In genomic region chr3:36114353-36114752, GRCh38 we compare ENCODE assay signal across 20 cellular contexts.
DNase-seq lines count a peak whose midpoint lies in the region; ATAC-seq, FAIRE-seq and TF ChIP-seq lines count a peak whose summit lies in the region.
"Had no signal": no experiment of that assay in that cellular context is flagged by ENCODE, and none has a peak within 500 bp of the region (broad histone marks: within the 10 kb centered on the region; RNA-seq: fewer than 3 reads in every experiment).

No MANE protein-coding gene starts in this region.

- TF ChIP-seq RAD21 in IMR-90 (IDR thresholded peaks at IDR 0.05; ENCODE audit: low read length), result no peak

- H4K20me1 ChIP-seq in IMR-90 (ENCODE audit: insufficient read depth, low read length) (no peaks in the 10 kb centered on the region), smooth muscle cell (ENCODE audit: low read depth) (no peaks in the 10 kb centered on the region)

- H3K4me1 ChIP-seq in IMR-90 (ENCODE audit: control insufficient read depth, insufficient read depth, low read length) (no peaks in the 10 kb centered on the region), smooth muscle cell (ENCODE audit: low read depth) (no peaks in the 10 kb centered on the region)
- H3K4me1 ChIP-seq: Caco-2 had no signal

- peak; percentile 65 for FAIRE-seq in A204.1 (lab: Jason Lieb, UNC)
- peak; percentile 66 for FAIRE-seq in endometrium (lab: Jason Lieb, UNC)
- FAIRE-seq: D721Med, H54, HTR-8/SVneo had no signal

- H3K14ac ChIP-seq in IMR-90 (replicated peaks; ENCODE audit: low read depth, low read length), result no peak overlapping the region

- intact Hi-C loops in IMR-90 (cut with micrococcal nuclease), result no loop called here

- H3K27ac ChIP-seq in IMR-90 (ENCODE audit: insufficient read depth, low read length) (no peak overlapping the region), smooth muscle cell (ENCODE audit: low read depth) (no peak overlapping the region)
- H3K27ac ChIP-seq: C4-2B, KMS-11 had no signal

- POLR2A ChIA-PET in IMR-90 (lab: Charles Lee; ENCODE audit: unreplicated experiment), result no interaction called here

- H3K27me3 ChIP-seq in IMR-90 (ENCODE audit: control insufficient read depth, insufficient read depth, low read length) (no peaks in the 10 kb centered on the region), smooth muscle cell (ENCODE audit: low read depth) (peaks cover 3% of the 10 kb centered on the region)

- H4K5ac ChIP-seq in IMR-90 (ENCODE audit: low read depth, low read length), result no peak overlapping the region

- no peak overlapping the region for H3K23ac ChIP-seq in IMR-90 (ENCODE audit: low read depth, low read length)

- H2BK20ac ChIP-seq in IMR-90 (ENCODE audit: low read depth, low read length), result no peak overlapping the region

- H3K4me2 ChIP-seq in IMR-90 (ENCODE audit: low read depth, low read length), result no peak overlapping the region
- no peak overlapping the region for H3K4me2 ChIP-seq in smooth muscle cell
- H3K4me2 ChIP-seq: GM23338, KMS-11 had no signal

- ATAC-seq in IMR-90 (ENCODE audit: low read depth), result no peak
- no peak for ATAC-seq in GM18498 (IDR thresholded peaks at IDR 0.05; ENCODE audit: unreplicated experiment)
- ATAC-seq: GM23338 had no signal

- no peak overlapping the region for H3K4me3 ChIP-seq in IMR-90 (ENCODE audit: insufficient read depth, low read depth, low read length)
- no peak overlapping the region for H3K4me3 ChIP-seq in smooth muscle cell
- H3K4me3 ChIP-seq: GM23338 had no signal

- no peak overlapping the region for H4K91ac ChIP-seq in IMR-90 (ENCODE audit: insufficient read depth, low read depth, low read length)

- TF ChIP-seq POLR2A in IMR-90 (IDR thresholded peaks at IDR 0.05; ENCODE audit: low read depth, low read length), result no peak

- H3K36me3 ChIP-seq in IMR-90 (ENCODE audit: control insufficient read depth, insufficient read depth, low read length) (no peaks in the 10 kb centered on the region), smooth muscle cell (ENCODE audit: low read depth) (no peaks in the 10 kb centered on the region)

- H2BK120ac ChIP-seq in IMR-90 (ENCODE audit: low read depth, low read length), result no peak overlapping the region

- no peaks in the 10 kb centered on the region for H3K79me2 ChIP-seq in smooth muscle cell (ENCODE audit: low read depth)

- dilution Hi-C loops in IMR-90 (cut with HindIII; ENCODE audit: low sequenced_read_pairs, unreplicated experiment), result no loop called here

- no peak overlapping the region for H2AK5ac ChIP-seq in IMR-90 (ENCODE audit: low read depth, low read length)

- 0 out of 2 replicates have a peak, but pooled peaks cover 2% of the 10 kb centered on the region for H3K9me3 ChIP-seq in IMR-90 (ENCODE audit: control insufficient read depth, insufficient read depth, low read length)
- no peaks in the 10 kb centered on the region for H3K9me3 ChIP-seq in smooth muscle cell (replicated peaks; ENCODE audit: low read depth)
- H3K9me3 ChIP-seq: Caco-2 had no signal

- TF ChIP-seq CTCF in IMR-90 (conservative IDR thresholded peaks at IDR 0.05; ENCODE audit: low read depth, low read length) (no peak), GM20000 (IDR thresholded peaks at IDR 0.05; ENCODE audit: extremely low read depth, missing control alignments) (no peak), smooth muscle cell (IDR thresholded peaks at IDR 0.05; ENCODE audit: borderline replicate concordance, insufficient read depth, poor library complexity, severe bottlenecking) (no peak)

- no peak overlapping the region for H3K18ac ChIP-seq in IMR-90 (ENCODE audit: low read depth, low read length)

- H3K9me1 ChIP-seq in IMR-90 (ENCODE audit: insufficient read depth, low read length), result no peaks in the 10 kb centered on the region

- no peak overlapping the region for H2BK15ac ChIP-seq in IMR-90 (ENCODE audit: low read depth, low read length)

- BruUV-seq in IMR-90 (replicated peaks; lab: Mats Ljungman, UMichigan), result no TSS peak

- no peak overlapping the region for H2AK9ac ChIP-seq in IMR-90 (replicated peaks; ENCODE audit: low read depth, low read length, poor library complexity)

- no peaks in the 10 kb centered on the region for H3K79me1 ChIP-seq in IMR-90 (ENCODE audit: low read depth in 1 of 2, low read length in 2 of 2)

- H3K56ac ChIP-seq in IMR-90 (ENCODE audit: extremely low read depth, insufficient read depth, low read length), result no peak overlapping the region

- CTCF ChIA-PET in IMR-90 (lab: Yijun Ruan, JAX), result no interaction called here

- no peaks in the 10 kb centered on the region for H3F3A ChIP-seq in smooth muscle cell (ENCODE audit: low read depth)

- in situ Hi-C loops in IMR-90 (cut with MboI; ENCODE audit: low sequenced_read_pairs) (no loop called here), SK-MEL-5 (cut with HindIII; ENCODE audit: low pct_unique_long_range_greater_than_20kb, low sequenced_read_pairs) (no loop called here)

- H3K4ac ChIP-seq in IMR-90 (ENCODE audit: low read depth, low read length), result no peak overlapping the region

- no peak overlapping the region for H2BK5ac ChIP-seq in IMR-90 (ENCODE audit: low read depth, low read length, poor library complexity, severe bottlenecking)

- H2AFZ ChIP-seq in IMR-90 (replicated peaks; ENCODE audit: low read length, poor library complexity) (no peak overlapping the region), smooth muscle cell (ENCODE audit: low read depth) (no peak overlapping the region)
- H2AFZ ChIP-seq: GM23338 had no signal

- DNase-seq in IMR-90 (no peak), SK-MEL-5 (ENCODE audit: low read depth, low spot score) (peak; percentile 4), GM20000 (ENCODE audit: low spot score) (no peak), smooth muscle cell (lab: John Stamatoyannopoulos, UW; ENCODE audit: unreplicated experiment) (no peak)
- no peak for DNase-seq in stimulated activated CD4-positive, alpha-beta T cell treated with anti-CD3 and anti-CD28 coated beads, Interleukin-2, amount 100 ng/mL, for 48 hours
- DNase-seq: 8988T; AML-193; Caco-2; CD4-positive, alpha-beta T cell; GF-D8; HCEC 1CT had no signal

- H3K9ac ChIP-seq in IMR-90 (ENCODE audit: low read depth, low read length), result no peak overlapping the region
- H3K9ac ChIP-seq in smooth muscle cell (ENCODE audit: low read depth), result no peak overlapping the region
- H3K9ac ChIP-seq: KMS-11 had no signal

- no peak overlapping the region for H4K8ac ChIP-seq in IMR-90 (ENCODE audit: low read depth in 2 of 2, low read length in 2 of 2)

TF ChIP-seq in IMR-90, 13 proteins besides CTCF, POLR2A, EP300 and RAD21:
- TF ChIP-seq RFX5 (IDR thresholded peaks at IDR 0.05; ENCODE audit: low read depth, low read length) (no peak), MAFK (IDR thresholded peaks at IDR 0.05; ENCODE audit: low read depth, low read length) (peak; percentile 36), MXI1 (IDR thresholded peaks at IDR 0.05; ENCODE audit: borderline replicate concordance, low read depth, low read length) (no peak), NFE2L2 (IDR thresholded peaks at IDR 0.05; ENCODE audit: low read depth, low read length) (peak; percentile 92), ELK1 (IDR thresholded peaks at IDR 0.05; ENCODE audit: borderline replicate concordance, low read depth, low read length) (no peak), CHD1 (IDR thresholded peaks at IDR 0.05; ENCODE audit: low read depth, low read length) (no peak), RCOR1 (IDR thresholded peaks at IDR 0.05; ENCODE audit: insufficient replicate concordance, low read length) (no peak), CEBPB (IDR thresholded peaks at IDR 0.05; ENCODE audit: low read depth, low read length) (no peak)
- TF ChIP-seq, protein P1, sequence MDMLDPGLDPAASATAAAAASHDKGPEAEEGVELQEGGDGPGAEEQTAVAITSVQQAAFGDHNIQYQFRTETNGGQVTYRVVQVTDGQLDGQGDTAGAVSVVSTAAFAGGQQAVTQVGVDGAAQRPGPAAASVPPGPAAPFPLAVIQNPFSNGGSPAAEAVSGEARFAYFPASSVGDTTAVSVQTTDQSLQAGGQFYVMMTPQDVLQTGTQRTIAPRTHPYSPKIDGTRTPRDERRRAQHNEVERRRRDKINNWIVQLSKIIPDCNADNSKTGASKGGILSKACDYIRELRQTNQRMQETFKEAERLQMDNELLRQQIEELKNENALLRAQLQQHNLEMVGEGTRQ (IDR thresholded peaks at IDR 0.05; ENCODE audit: low read depth, low read length), result no peak
TF ChIP-seq in IMR-90: peak in this region for 2.
